10 cellular contexts compared by ENCODE assay signal in genomic region chr14:74609721-74610120, GRCh38. TPM values are rescaled to one million over a fixed set of nuclear protein-coding genes. Genes with fewer than 3 reads are reported as not detected.
DNase-seq lines count a peak whose midpoint lies in the region; ATAC-seq, FAIRE-seq and TF ChIP-seq lines count a peak whose summit lies in the region.
"Had no signal": no experiment of that assay in that cellular context is flagged by ENCODE, and none has a peak within 500 bp of the region (broad histone marks: within the 10 kb centered on the region; RNA-seq: fewer than 3 reads in every experiment).

No MANE protein-coding gene starts in this region.

- TF ChIP-seq CTCF in heart right ventricle (IDR thresholded peaks at IDR 0.05) (no peak), keratinocyte (optimal IDR thresholded peaks at IDR 0.05 in 1 of 3, IDR thresholded peaks at IDR 0.05 in 1 of 3, conservative IDR thresholded peaks at IDR 0.05 in 1 of 3; ENCODE audit: extremely low read depth in 1 of 3, insufficient read depth in 2 of 3, low read length in 3 of 3) (no peak)

- H3K4me1 ChIP-seq in heart right ventricle (peaks cover 3 to 49% (median 15%) of the 10 kb centered on the region in 9 donors), right cardiac atrium (ENCODE audit: control insufficient read depth, insufficient read depth, low read length) (no peaks in the 10 kb centered on the region), keratinocyte (ENCODE audit: control insufficient read depth, extremely low read depth, insufficient read depth, low read length) (peaks cover 41% of the 10 kb centered on the region)

- H3K79me2 ChIP-seq in keratinocyte (ENCODE audit: control insufficient read depth, insufficient read depth, low read length): peaks cover 65% of the 10 kb centered on the region

- H3K9me3 Mint-ChIP-seq in activated T-helper 17 cell treated with anti-CD3 and anti-CD28 coated beads, Interleukin-2, amount 50 U/mL, for 72 hours: no peaks in the 10 kb centered on the region

- no peak overlapping the region for H2AFZ ChIP-seq in keratinocyte (ENCODE audit: control insufficient read depth, low read length)

- H3K36me3 ChIP-seq in heart right ventricle (no peaks in the 10 kb centered on the region), keratinocyte (ENCODE audit: control insufficient read depth in 2 of 2, extremely low read depth in 1 of 2, insufficient read depth in 2 of 2, low read length in 2 of 2) (peaks cover 0 to 13% of the 10 kb centered on the region in 2 experiments)

- H3K4me3 ChIP-seq in heart right ventricle: peak overlapping the region in 8 of 10 donors; percentile 60 to 86 (median 68)
- H3K4me3 ChIP-seq in right cardiac atrium (ENCODE audit: low read length): no peak overlapping the region
- H3K4me3 ChIP-seq in keratinocyte (ENCODE audit: control insufficient read depth in 2 of 3, extremely low read depth in 1 of 3, insufficient read depth in 2 of 3, low read depth in 1 of 3, low read length in 3 of 3): peak overlapping the region in 1 of 3 experiments; percentile 74

- H3K27ac ChIP-seq in heart right ventricle: peak overlapping the region in 2 of 10 donors; percentile 71 to 86
- no peak overlapping the region for H3K27ac ChIP-seq in right cardiac atrium (ENCODE audit: low read length)
- no peak overlapping the region for H3K27ac ChIP-seq in keratinocyte (ENCODE audit: control insufficient read depth, insufficient read depth, low read length)
- H3K27ac ChIP-seq: dorsolateral prefrontal cortex had no signal

- H3K9me3 ChIP-seq in heart right ventricle: no peaks in the 10 kb centered on the region
- no peaks in the 10 kb centered on the region for H3K9me3 ChIP-seq in right cardiac atrium (ENCODE audit: control insufficient read depth, low read length)
- H3K9me3 ChIP-seq in keratinocyte (ENCODE audit: control insufficient read depth, low read depth, low read length): no peaks in the 10 kb centered on the region

- H3K4me1 Mint-ChIP-seq in activated T-helper 17 cell treated with anti-CD3 and anti-CD28 coated beads, Interleukin-2, amount 50 U/mL, for 72 hours: peaks cover 5% of the 10 kb centered on the region

- FAIRE-seq in keratinocyte (lab: Jason Lieb, UNC) (no peak), urothelium cell line (lab: Jason Lieb, UNC) (peak; percentile 42)

- no peaks in the 10 kb centered on the region for H3K9me1 ChIP-seq in keratinocyte (ENCODE audit: control insufficient read depth, extremely low read depth, insufficient read depth, low read length)

- intact Hi-C loops in heart right ventricle (cut with DNase I): loop anchor here in 8 of 10 donors (2.0 to 10.0 kb wide), 14 partner anchors 48 to 245 kb away; partner anchors contain the start of genes AREL1 (in 3 of the 8), FCF1 (in 3 of the 8), ISCA2 (in 1 of the 8) and NPC2 (in 1 of the 8)
- intact Hi-C loops in right cardiac atrium (cut with DNase I): loop anchor here (5.0 to 10.0 kb wide), 6 partner anchors 65 to 195 kb away; partner anchors contain the start of genes AREL1 (in 1 of the 4) and FCF1 (in 1 of the 4)
- intact Hi-C loops in posterior cingulate gyrus (cut with DNase I): loop anchor here (5.0 kb wide), 2 partner anchors 107 to 198 kb away; no protein-coding TSS in a partner anchor

- peaks cover 4% of the 10 kb centered on the region for H3K27me3 Mint-ChIP-seq in activated T-helper 17 cell treated with anti-CD3 and anti-CD28 coated beads, Interleukin-2, amount 50 U/mL, for 72 hours

- H3K4me3 Mint-ChIP-seq in activated T-helper 17 cell treated with anti-CD3 and anti-CD28 coated beads, Interleukin-2, amount 50 U/mL, for 72 hours: peak overlapping the region; percentile 4

- dilution Hi-C loops in keratinocyte (cut with MboI; ENCODE audit: extremely low pct_ligation_motif_present, low sequenced_read_pairs): no loop called here

- 56 to 64% methylated on average over 4 of the region's 4 CpGs for WGBS in heart right ventricle, 2 donors
- WGBS in right cardiac atrium: 52% methylated on average over 4 of the region's 4 CpGs

- peak overlapping the region; percentile 77 for H3K4me2 ChIP-seq in keratinocyte (ENCODE audit: control insufficient read depth, extremely low read depth, insufficient read depth, low read depth, low read length)

- no peak overlapping the region for H3K27ac Mint-ChIP-seq in activated T-helper 17 cell treated with anti-CD3 and anti-CD28 coated beads, Interleukin-2, amount 50 U/mL, for 72 hours

- H3K36me3 Mint-ChIP-seq in activated T-helper 17 cell treated with anti-CD3 and anti-CD28 coated beads, Interleukin-2, amount 50 U/mL, for 72 hours (ENCODE audit: low read depth): no peaks in the 10 kb centered on the region

- DNase-seq in heart right ventricle: no peak
- DNase-seq in right cardiac atrium: no peak
- DNase-seq in keratinocyte (ENCODE audit: low read depth, low spot score): no peak
- DNase-seq in urothelium cell line (ENCODE audit: low spot score): no peak
- no peak for DNase-seq in stimulated activated naive CD4-positive, alpha-beta T cell (lab: John Stamatoyannopoulos, UW)
- no peak for DNase-seq in posterior cingulate gyrus
- DNase-seq: dorsolateral prefrontal cortex, NCI-H446 treated with DMSO at 0.1 percent for 48 hours had no signal

- ATAC-seq in heart right ventricle (no peak), right cardiac atrium (no peak), HG02610 (IDR thresholded peaks at IDR 0.05; ENCODE audit: unreplicated experiment) (no peak)
- ATAC-seq in activated T-helper 17 cell treated with anti-CD3 and anti-CD28 coated beads, Interleukin-2, amount 50 U/mL, for 72 hours (replicated peaks): no peak

- H3K9ac ChIP-seq in keratinocyte (ENCODE audit: control insufficient read depth, extremely low read depth, insufficient read depth, low read length): peak overlapping the region; percentile 9

- H3K27me3 ChIP-seq in heart right ventricle: peaks cover 0 to 31% (median 18%) of the 10 kb centered on the region in 7 donors
- H3K27me3 ChIP-seq in right cardiac atrium (ENCODE audit: control insufficient read depth, insufficient read depth): no peaks in the 10 kb centered on the region
- H3K27me3 ChIP-seq in keratinocyte (ENCODE audit: control insufficient read depth, extremely low read depth, insufficient read depth, low read length): no peaks in the 10 kb centered on the region

- H4K20me1 ChIP-seq in keratinocyte (ENCODE audit: control insufficient read depth, extremely low read depth, insufficient read depth, low read length): no peaks in the 10 kb centered on the region

RNA-seq across cellular contexts. Expression of gene LTBP2, which starts 2.3 kb away (rescaled TPM):
- total RNA-seq in heart right ventricle (10 to 100 TPM in 9 of 10 donors, 1 to 10 TPM in 1; 7.1 to 50.3 (median 18.5) TPM), right cardiac atrium (10 to 100 TPM; 13.9 to 46.0 (median 23.5) TPM)
- polyA plus RNA-seq in heart right ventricle (1 to 10 TPM; 3.5 TPM), right cardiac atrium (3.4 TPM), keratinocyte (23.9 to 40.7 TPM (median 26.6 TPM) in 3 replicates)
- under 1 TPM in 1 of 2 donors, not detected in 1; 0.03 TPM for total RNA-seq in activated T-helper 17 cell treated with anti-CD3 and anti-CD28 coated beads, Interleukin-2, amount 50 U/mL, for 72 hours
- 12.1 TPM for polyA plus RNA-seq in keratinocyte (2011; ENCODE audit: low read depth)
- 19.5 and 28.2 TPM in 2 replicates for polyA plus RNA-seq in keratinocyte (2011; cell fraction: cytosol; rRNA removed)
- polyA plus RNA-seq in keratinocyte (2011; cell fraction: nucleus; rRNA removed): 118 and 155 TPM in 2 replicates
- 11.7 and 64.1 TPM in 2 replicates for polyA plus RNA-seq in keratinocyte (2012; ENCODE audit: low replicate concordance)
- 66.1 to 143 TPM (median 68.5 TPM) in 3 replicates for polyA minus RNA-seq in keratinocyte
- 89.6 TPM for polyA minus RNA-seq in keratinocyte (2011; cell fraction: cytosol; rRNA and poly(A)+ RNA removed)
- polyA minus RNA-seq in keratinocyte (2011; cell fraction: nucleus; rRNA and poly(A)+ RNA removed): 195 and 210 TPM in 2 replicates

Comparison
In these comparisons a context has a peak if more than half of its experiments do, and no peak if none do; other contexts are left out.
1. RNA of gene LTBP2, which starts 2.3 kb away (total RNA-seq): 13.9 to 46.0 TPM in right cardiac atrium and 7.1 to 50.3 TPM in heart right ventricle; 0.03 TPM in activated T-helper 17 cell treated with anti-CD3 and anti-CD28 coated beads, Interleukin-2, amount 50 U/mL, for 72 hours; every median in the first group is over 4 times any median in the second.